Comparison of ENCODE assay signal across 25 cellular contexts in the genomic region with DNA sequence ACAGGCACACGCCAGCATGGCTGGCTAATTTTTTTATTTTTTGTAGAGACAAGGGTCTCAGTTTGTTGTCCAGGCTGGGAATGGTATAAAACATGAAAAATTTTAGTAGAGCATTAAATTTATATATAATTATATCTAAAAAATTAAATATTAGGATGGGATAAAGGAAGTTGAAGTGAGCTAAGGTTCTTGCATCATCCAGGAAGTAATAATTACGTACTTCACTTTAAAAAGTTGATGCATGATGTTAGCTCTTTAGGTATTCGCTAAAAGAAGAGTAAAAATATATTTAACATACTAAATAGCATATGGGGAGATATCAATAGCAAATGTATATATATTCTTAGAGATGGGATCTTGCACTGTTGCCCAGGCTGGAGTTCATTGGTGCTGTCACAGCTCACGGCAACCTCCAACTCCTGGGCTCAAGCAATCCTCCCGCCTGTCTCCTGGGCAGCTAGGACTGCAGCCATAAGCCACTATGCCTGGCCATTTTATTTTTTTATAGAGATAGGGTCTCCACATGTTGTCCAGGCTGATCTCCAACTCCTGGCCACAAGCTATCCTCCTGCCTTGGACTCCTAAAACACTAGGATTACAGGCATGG.
"Had no signal": no experiment of that assay in that cellular context is flagged by ENCODE, and none has a peak within 500 bp of the region (broad histone marks: within the 10 kb centered on the region; RNA-seq: fewer than 3 reads in every experiment).

No MANE protein-coding gene starts in this region.

- H3K36me3 ChIP-seq: gastroesophageal sphincter, prostate gland had no signal

- H3K4me3 ChIP-seq: coronary artery, gastroesophageal sphincter, heart right ventricle, left ventricle myocardium inferior, mucosa of descending colon, prostate gland, right atrium auricular region, stomach had no signal

- H3K27me3 ChIP-seq: brain microvascular endothelial cell, gastroesophageal sphincter, heart right ventricle, right atrium auricular region, stomach had no signal

- H3K9me3 ChIP-seq: gastroesophageal sphincter, heart right ventricle, left ventricle myocardium inferior, mucosa of descending colon, prostate gland, right atrium auricular region, stomach had no signal

- H3K27ac ChIP-seq: brain microvascular endothelial cell, coronary artery, gastroesophageal sphincter, heart right ventricle, left ventricle myocardium inferior, prostate gland, right atrium auricular region, stomach had no signal

- ATAC-seq: activated T-cell treated with anti-CD3 and anti-CD28 coated beads, Interleukin-2, amount 50 U/mL, for 72 hours; esophagus mucosa; gastroesophageal sphincter; heart right ventricle; mucosa of descending colon had no signal

- H3K4me1 Mint-ChIP-seq: neural crest cell had no signal

- H3K4me3 Mint-ChIP-seq: activated CD4-positive, alpha-beta T cell treated with anti-CD3 and anti-CD28 coated beads, Interleukin-2, amount 10 ng/mL, durations not matched to agents 7 days and 5 days; activated T-cell treated with anti-CD3 and anti-CD28 coated beads, Interleukin-2, amount 50 U/mL, for 72 hours; central memory CD8-positive, alpha-beta T cell; immature natural killer cell; memory B cell; naive B cell; neural crest cell; type B pancreatic cell had no signal

- H3K27me3 Mint-ChIP-seq: activated CD4-positive, alpha-beta T cell treated with anti-CD3 and anti-CD28 coated beads, Interleukin-2, amount 10 ng/mL, durations not matched to agents 7 days and 5 days; central memory CD8-positive, alpha-beta T cell; memory B cell; naive B cell; type B pancreatic cell had no signal

- H3K9me3 Mint-ChIP-seq: activated CD4-positive, alpha-beta T cell treated with anti-CD3 and anti-CD28 coated beads, Interleukin-2, amount 10 ng/mL, durations not matched to agents 7 days and 5 days; activated T-cell treated with anti-CD3 and anti-CD28 coated beads, Interleukin-2, amount 50 U/mL, for 72 hours; central memory CD8-positive, alpha-beta T cell; immature natural killer cell; memory B cell; naive B cell; neural crest cell; type B pancreatic cell had no signal

- DNase-seq: activated CD4-positive, alpha-beta T cell treated with anti-CD3 and anti-CD28 coated beads, Interleukin-2, amount 10 ng/mL, durations not matched to agents 7 days and 5 days; activated CD8-positive, alpha-beta memory T cell treated with anti-CD3 and anti-CD28 coated beads, Interleukin-2, amount 50 U/mL, for 4 hours; activated effector memory CD4-positive, alpha-beta T cell treated with anti-CD3 and anti-CD28 coated beads, Interleukin-2, amount 50 U/mL, for 16 hours; activated naive CD4-positive, alpha-beta T cell treated with anti-CD3 and anti-CD28 coated beads, Interleukin-2, amount 50 U/mL, for 16 hours; activated T-cell treated with anti-CD3 and anti-CD28 coated beads, Interleukin-2, amount 50 U/mL, for 72 hours; aorta; brain microvascular endothelial cell; effector CD8-positive, alpha-beta T cell; heart right ventricle; immature natural killer cell; kidney glomerular epithelial cell; left ventricle myocardium inferior; mucosa of descending colon; naive B cell; stomach; T-helper 9 cell had no signal

- H3K4me1 ChIP-seq: heart right ventricle, left ventricle myocardium inferior, prostate gland, right atrium auricular region, stomach had no signal

- H3K27ac Mint-ChIP-seq: activated CD4-positive, alpha-beta T cell treated with anti-CD3 and anti-CD28 coated beads, Interleukin-2, amount 10 ng/mL, durations not matched to agents 7 days and 5 days; memory B cell; type B pancreatic cell had no signal
